ENCODE assay signal across 3 cellular contexts in genomic region chr5:131899686-131900085, GRCh38.
A peak's percentile ranks its signal among the peaks of the same experiment; 100 is the strongest.
TF ChIP-seq lines count a peak whose summit lies in the region.

No MANE protein-coding gene starts in this region.

TF ChIP-seq in HEK293, 187 proteins besides CTCF, POLR2A, EP300 and RAD21:
- TF ChIP-seq ZNF654 (tag by site-specific recombination; IDR thresholded peaks at IDR 0.05; ENCODE audit: low read depth) (no peak), REPIN1 (tag by site-specific recombination; IDR thresholded peaks at IDR 0.05; ENCODE audit: low read depth) (no peak), ZNF510 (tag by site-specific recombination; IDR thresholded peaks at IDR 0.05; ENCODE audit: insufficient replicate concordance) (no peak), TSHZ1 (tag by site-specific recombination; IDR thresholded peaks at IDR 0.05; ENCODE audit: borderline replicate concordance) (no peak), ZNF621 (tag by site-specific recombination; IDR thresholded peaks at IDR 0.05) (no peak), PRDM1 (tag by site-specific recombination; IDR thresholded peaks at IDR 0.05) (no peak), ZSCAN30 (tag by site-specific recombination; IDR thresholded peaks at IDR 0.05) (no peak), REST (tag by site-specific recombination; IDR thresholded peaks at IDR 0.05) (peak; percentile 91)

TF ChIP-seq in PFSK-1, 5 proteins besides CTCF, POLR2A, EP300 and RAD21:
- peak; percentile 35 to 74; a peak in 2 of 4 replicates for TF ChIP-seq REST (IDR thresholded peaks at IDR 0.05; ENCODE audit: insufficient read depth in 1 of 2, low read depth in 2 of 2, low read length in 2 of 2)
- no peak for TF ChIP-seq POLR2AphosphoS5 (IDR thresholded peaks at IDR 0.05; ENCODE audit: low read depth, low read length)

TF ChIP-seq in H1, 55 proteins besides CTCF, POLR2A, EP300 and RAD21:
- TF ChIP-seq CEBPB (IDR thresholded peaks at IDR 0.05; ENCODE audit: low read depth, low read length) (peak; percentile 26; the same call in 1 of the 2 replicates), GABPA (IDR thresholded peaks at IDR 0.05; ENCODE audit: borderline replicate concordance, insufficient read depth, low read length) (no peak)
